ENCODE assay signal across 22 cellular contexts in genomic region chr13:27634791-27635190, GRCh38.
"Had no signal": no experiment of that assay in that cellular context is flagged by ENCODE, and none has a peak within 500 bp of the region (broad histone marks: within the 10 kb centered on the region; RNA-seq: fewer than 3 reads in every experiment).

No MANE protein-coding gene starts in this region.

- H3K4me3 ChIP-seq: body of pancreas, left ventricle myocardium inferior, ovary, transverse colon, uterus had no signal

- H3K9me3 ChIP-seq: body of pancreas, left ventricle myocardium inferior, neutrophil, ovary, transverse colon, uterus had no signal

- ATAC-seq: body of pancreas, right cardiac atrium, WTC11 had no signal

- H3K27me3 ChIP-seq: body of pancreas, neutrophil, ovary, transverse colon, uterus had no signal

- H3K27ac ChIP-seq: body of pancreas, left ventricle myocardium inferior, neutrophil, ovary, transverse colon, uterus had no signal

- H3K27ac Mint-ChIP-seq: activated naive CD4-positive, alpha-beta T cell treated with anti-CD3 and anti-CD28 coated beads, Interleukin-2, amount 50 U/mL, for 24 hours; immature natural killer cell; stimulated activated naive CD8-positive, alpha-beta T cell treated with anti-CD3 and anti-CD28 coated beads, Interleukin-15, Interleukin-2, amounts not matched to agents 100 ng/mL and 50 ng/mL, for 24 hours had no signal

- H3K4me3 Mint-ChIP-seq: activated naive CD4-positive, alpha-beta T cell treated with anti-CD3 and anti-CD28 coated beads, Interleukin-2, amount 50 U/mL, for 24 hours; immature natural killer cell; nephron; stimulated activated naive CD8-positive, alpha-beta T cell treated with anti-CD3 and anti-CD28 coated beads, Interleukin-15, Interleukin-2, amounts not matched to agents 100 ng/mL and 50 ng/mL, for 24 hours; WTC11 had no signal

- H3K27me3 Mint-ChIP-seq: activated naive CD4-positive, alpha-beta T cell treated with anti-CD3 and anti-CD28 coated beads, Interleukin-2, amount 50 U/mL, for 24 hours; stimulated activated naive CD8-positive, alpha-beta T cell treated with anti-CD3 and anti-CD28 coated beads, Interleukin-15, Interleukin-2, amounts not matched to agents 100 ng/mL and 50 ng/mL, for 24 hours had no signal

- H3K9me3 Mint-ChIP-seq: activated naive CD4-positive, alpha-beta T cell treated with anti-CD3 and anti-CD28 coated beads, Interleukin-2, amount 50 U/mL, for 24 hours; immature natural killer cell; nephron; stimulated activated naive CD8-positive, alpha-beta T cell treated with anti-CD3 and anti-CD28 coated beads, Interleukin-15, Interleukin-2, amounts not matched to agents 100 ng/mL and 50 ng/mL, for 24 hours; WTC11 had no signal

- H3K36me3 ChIP-seq: left ventricle myocardium inferior, ovary, transverse colon, uterus had no signal

- H3K36me3 Mint-ChIP-seq: WTC11 had no signal

- DNase-seq: activated gamma-delta T cell treated with Interleukin-2 at 50 U/mL for 16 hours; activated T-cell treated with anti-CD3 and anti-CD28 coated beads, Interleukin-2, amount 50 U/mL, for 1 hour; anterior cingulate cortex; body of pancreas; dermis blood vessel endothelial cell; effector CD8-positive, alpha-beta T cell; immature natural killer cell; kidney glomerular epithelial cell; left ventricle myocardium inferior; midbrain; ovary; right cardiac atrium; stimulated activated CD4-positive, alpha-beta T cell treated with anti-CD3 and anti-CD28 coated beads, Interleukin-12 subunit alpha, Interleukin-12 subunit beta, amount 100 ng/mL, for 4 hours; stimulated activated CD4-positive, alpha-beta T cell treated with anti-CD3 and anti-CD28 coated beads, Interleukin-4, amount 100 ng/mL, for 4 hours; T1000; transverse colon; uterus had no signal
